26 cellular contexts compared by ENCODE assay signal in the genomic region with DNA sequence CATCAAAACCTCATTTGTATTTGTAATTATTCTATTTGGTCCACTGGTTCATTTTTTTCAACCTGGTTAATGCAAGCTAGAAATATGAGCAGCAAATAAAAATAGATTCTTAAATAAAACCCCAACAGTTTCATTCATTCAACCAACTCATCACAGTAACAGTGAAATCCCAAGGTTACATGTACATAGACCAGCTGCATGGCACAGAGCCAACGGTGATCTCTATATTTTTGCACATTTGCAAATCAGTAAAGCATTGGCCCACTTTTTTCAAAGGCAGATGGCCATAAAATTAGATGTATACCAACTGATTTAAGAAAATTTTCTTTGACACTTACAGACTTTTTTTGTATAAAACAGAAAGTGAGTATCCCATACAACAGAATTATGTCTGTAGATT. TPM values are rescaled to one million over a fixed set of nuclear protein-coding genes. Genes with fewer than 3 reads are reported as not detected.
DNase-seq lines count a peak whose midpoint lies in the region; ATAC-seq and TF ChIP-seq lines count a peak whose summit lies in the region.
"Had no signal": no experiment of that assay in that cellular context is flagged by ENCODE, and none has a peak within 500 bp of the region (broad histone marks: within the 10 kb centered on the region; RNA-seq: fewer than 3 reads in every experiment).

No MANE protein-coding gene starts in this region.

- H2BK20ac ChIP-seq in IMR-90 (ENCODE audit: low read depth, low read length), result 0 out of 2 replicates have a peak overlapping the region, but pooled peaks have one; percentile 2

- no peak overlapping the region for H2BK5ac ChIP-seq in IMR-90 (ENCODE audit: low read depth, low read length, poor library complexity, severe bottlenecking)

- H4K91ac ChIP-seq in IMR-90 (ENCODE audit: insufficient read depth, low read depth, low read length), result no peak overlapping the region

- H4K20me1 ChIP-seq in IMR-90 (ENCODE audit: insufficient read depth, low read length), result peaks cover 3% of the 10 kb centered on the region; the same call in 1 of the 2 replicates
- no peaks in the 10 kb centered on the region for H4K20me1 ChIP-seq in OCI-LY3 (ENCODE audit: insufficient read depth, low read length)
- H4K20me1 ChIP-seq in fibroblast of lung (ENCODE audit: control insufficient read depth, extremely low read depth, insufficient read depth, low read length), result no peaks in the 10 kb centered on the region

- no peak for TF ChIP-seq CTCF in IMR-90 (conservative IDR thresholded peaks at IDR 0.05; ENCODE audit: low read depth, low read length)
- TF ChIP-seq CTCF in OCI-LY3 (IDR thresholded peaks at IDR 0.05; ENCODE audit: low read depth, low read length), result no peak
- TF ChIP-seq CTCF in fibroblast of lung (conservative IDR thresholded peaks at IDR 0.05 in 1 of 2, IDR thresholded peaks at IDR 0.05 in 1 of 2; ENCODE audit: low read depth in 1 of 2, low read length in 2 of 2), result no peak
- no peak for TF ChIP-seq CTCF in CD14-positive monocyte (IDR thresholded peaks at IDR 0.05)

- BruUV-seq in IMR-90 (replicated peaks; lab: Mats Ljungman, UMichigan), result no TSS peak

- H3K36me3 ChIP-seq in IMR-90 (ENCODE audit: control insufficient read depth, insufficient read depth, low read length) (no peaks in the 10 kb centered on the region), OCI-LY3 (replicated peaks; ENCODE audit: low read depth, low read length) (no peaks in the 10 kb centered on the region), fibroblast of lung (ENCODE audit: control insufficient read depth, insufficient read depth, low read length) (no peaks in the 10 kb centered on the region)
- H3K36me3 ChIP-seq: MG63 had no signal

- no peak overlapping the region for H3K23ac ChIP-seq in IMR-90 (ENCODE audit: low read depth, low read length)

- no peak for TF ChIP-seq POLR2A in IMR-90 (IDR thresholded peaks at IDR 0.05; ENCODE audit: low read depth, low read length)

- peak; percentile 57 for DNase-seq in IMR-90
- DNase-seq in fibroblast of lung (ENCODE audit: low read depth in 2 of 2), result peak; percentile 4 to 77
- DNase-seq in smooth muscle cell of the brain vasculature (ENCODE audit: low read depth, low spot score), result peak; percentile 23
- DNase-seq in CD14-positive monocyte (ENCODE audit: low spot score), result no peak
- no peak for DNase-seq in cortex of kidney (lab: John Stamatoyannopoulos, UW)
- DNase-seq in AG08396 (ENCODE audit: low spot score), result no peak
- DNase-seq: activated naive CD4-positive, alpha-beta T cell treated with Interleukin-2 at 50 U/mL for 16 hours; activated T-cell treated with anti-CD3 and anti-CD28 coated beads, Interleukin-2, amount 50 U/mL, for 4 hours; AML-193; kidney glomerular epithelial cell; NCI-H146; NCI-H69; psoas muscle; stimulated activated CD4-positive, alpha-beta T cell treated with anti-CD3 and anti-CD28 coated beads, Interleukin-2, amount 100 ng/mL, for 48 hours; stimulated activated naive B cell treated with anti-CD40 and anti-IgM and Interleukin-4, amounts not matched to agents 10 μg/mL and 1 μg/mL and 100 μg/mL, for 72 hours had no signal

- peaks cover 4% of the 10 kb centered on the region; the same call in 1 of the 2 replicates for H3K9me3 ChIP-seq in IMR-90 (ENCODE audit: control insufficient read depth, insufficient read depth, low read length)
- peaks cover 9% of the 10 kb centered on the region; the same call in 1 of the 2 replicates for H3K9me3 ChIP-seq in OCI-LY3 (ENCODE audit: insufficient read depth, low read length)
- no peaks in the 10 kb centered on the region for H3K9me3 ChIP-seq in fibroblast of lung (ENCODE audit: control insufficient read depth, insufficient read depth, low read depth, low read length)

- H3K36me3 Mint-ChIP-seq in CD14-positive monocyte, result no peaks in the 10 kb centered on the region
- H3K36me3 Mint-ChIP-seq: stimulated activated naive B cell treated with anti-CD40 and anti-IgM and Interleukin-4, amounts not matched to agents 10 μg/mL and 1 μg/mL and 100 μg/mL, for 72 hours had no signal

- no peak overlapping the region for H2AFZ ChIP-seq in IMR-90 (replicated peaks; ENCODE audit: low read length, poor library complexity)
- no peak overlapping the region for H2AFZ ChIP-seq in OCI-LY3 (ENCODE audit: low read depth, low read length)
- no peak overlapping the region for H2AFZ ChIP-seq in fibroblast of lung (ENCODE audit: low read length)

- no peak overlapping the region for H3K4me2 ChIP-seq in IMR-90 (ENCODE audit: low read depth, low read length)
- H3K4me2 ChIP-seq in OCI-LY3 (ENCODE audit: low read length), result peak overlapping the region; percentile 25
- H3K4me2 ChIP-seq in fibroblast of lung (ENCODE audit: extremely low read depth, insufficient read depth, low read length), result no peak overlapping the region

- in situ Hi-C loops in IMR-90 (cut with MboI; ENCODE audit: low sequenced_read_pairs), result no loop called here

- no peak for TF ChIP-seq RAD21 in IMR-90 (IDR thresholded peaks at IDR 0.05; ENCODE audit: low read length)

- H3K27me3 Mint-ChIP-seq in CD14-positive monocyte (ENCODE audit: low read depth in 3 of 3), result peaks cover 0 to 5% (median 0%) of the 10 kb centered on the region in 3 donors

- H3K79me2 ChIP-seq in OCI-LY3 (ENCODE audit: low read length) (no peaks in the 10 kb centered on the region), fibroblast of lung (ENCODE audit: control insufficient read depth, insufficient read depth, low read length) (no peaks in the 10 kb centered on the region)

- H3K4me3 ChIP-seq in IMR-90 (ENCODE audit: insufficient read depth, low read depth, low read length) (no peak overlapping the region), OCI-LY3 (ENCODE audit: low read length) (no peak overlapping the region), fibroblast of lung (replicated peaks in 1 of 4; ENCODE audit: control extremely low read depth in 1 of 4, insufficient read depth in 1 of 4, low read depth in 3 of 4, low read length in 4 of 4) (no peak overlapping the region)
- H3K4me3 ChIP-seq: MG63, psoas muscle, skin epidermis had no signal

- no peak overlapping the region for H3K4me3 Mint-ChIP-seq in CD14-positive monocyte
- H3K4me3 Mint-ChIP-seq: activated T-cell treated with anti-CD3 and anti-CD28 coated beads, Interleukin-2, amount 50 U/mL, for 4 hours; stimulated activated naive B cell treated with anti-CD40 and anti-IgM and Interleukin-4, amounts not matched to agents 10 μg/mL and 1 μg/mL and 100 μg/mL, for 72 hours had no signal

- POLR2A ChIA-PET in IMR-90 (lab: Charles Lee; ENCODE audit: unreplicated experiment), result no interaction called here

- H3K27me3 ChIP-seq in IMR-90 (ENCODE audit: control insufficient read depth, insufficient read depth, low read length), result no peaks in the 10 kb centered on the region
- no peaks in the 10 kb centered on the region for H3K27me3 ChIP-seq in OCI-LY3 (ENCODE audit: low read depth, low read length)
- no peaks in the 10 kb centered on the region for H3K27me3 ChIP-seq in fibroblast of lung (ENCODE audit: control insufficient read depth, insufficient read depth, low read length)
- H3K27me3 ChIP-seq: MG63 had no signal

- H3K9ac ChIP-seq in IMR-90 (ENCODE audit: low read depth, low read length), result no peak overlapping the region
- no peak overlapping the region for H3K9ac ChIP-seq in OCI-LY3 (ENCODE audit: low read length)
- H3K9ac ChIP-seq in fibroblast of lung (ENCODE audit: insufficient read depth, low read length), result no peak overlapping the region

- no peak overlapping the region for H4K8ac ChIP-seq in IMR-90 (ENCODE audit: low read depth in 2 of 2, low read length in 2 of 2)

- no peak overlapping the region for H2BK15ac ChIP-seq in IMR-90 (ENCODE audit: low read depth, low read length)

- H3K14ac ChIP-seq in IMR-90 (replicated peaks; ENCODE audit: low read depth, low read length), result no peak overlapping the region

- H3K27ac ChIP-seq in IMR-90 (ENCODE audit: insufficient read depth, low read length) (no peak overlapping the region), OCI-LY3 (ENCODE audit: low read length) (peak overlapping the region; percentile 29), fibroblast of lung (ENCODE audit: insufficient read depth, low read length) (no peak overlapping the region)
- H3K27ac ChIP-seq: HL-60, skin epidermis had no signal

- CTCF ChIA-PET in IMR-90 (lab: Yijun Ruan, JAX), result no interaction called here

- no peak overlapping the region for H3K4ac ChIP-seq in IMR-90 (ENCODE audit: low read depth, low read length)

- no peak overlapping the region; the same call in 1 of the 2 replicates for H2BK120ac ChIP-seq in IMR-90 (ENCODE audit: low read depth, low read length)

- no peak for ATAC-seq in IMR-90 (ENCODE audit: low read depth)
- ATAC-seq: activated T-cell treated with anti-CD3 and anti-CD28 coated beads, Interleukin-2, amount 50 U/mL, for 4 hours; psoas muscle; Right ventricle myocardium inferior; stimulated activated naive B cell treated with anti-CD40 and anti-IgM and Interleukin-4, amounts not matched to agents 10 μg/mL and 1 μg/mL and 100 μg/mL, for 72 hours had no signal

- H3K9me3 Mint-ChIP-seq in CD14-positive monocyte, result peaks cover 6 to 15% (median 7%) of the 10 kb centered on the region in 7 donors
- H3K9me3 Mint-ChIP-seq: activated T-cell treated with anti-CD3 and anti-CD28 coated beads, Interleukin-2, amount 50 U/mL, for 4 hours; stimulated activated naive B cell treated with anti-CD40 and anti-IgM and Interleukin-4, amounts not matched to agents 10 μg/mL and 1 μg/mL and 100 μg/mL, for 72 hours had no signal

- H3K4me1 ChIP-seq in IMR-90 (ENCODE audit: control insufficient read depth, insufficient read depth, low read length), result peaks cover 13% of the 10 kb centered on the region
- H3K4me1 ChIP-seq in OCI-LY3 (ENCODE audit: low read length), result peaks cover 25% of the 10 kb centered on the region
- H3K4me1 ChIP-seq in fibroblast of lung (ENCODE audit: control insufficient read depth, extremely low read depth, insufficient read depth, low read length), result peaks cover 3% of the 10 kb centered on the region

- H4K5ac ChIP-seq in IMR-90 (ENCODE audit: low read depth, low read length), result peak overlapping the region; percentile 72; the same call in 1 of the 2 replicates

- intact Hi-C loops in IMR-90 (cut with micrococcal nuclease), result loop anchor here (5.0 kb wide), 2 partner anchors 157 to 487 kb away; no protein-coding TSS in a partner anchor
- intact Hi-C loops in CD14-positive monocyte (cut with micrococcal nuclease), result no loop called here

- no peaks in the 10 kb centered on the region for H3K4me1 Mint-ChIP-seq in CD14-positive monocyte

- dilution Hi-C loops in IMR-90 (cut with HindIII; ENCODE audit: low sequenced_read_pairs, unreplicated experiment), result no loop called here

- H3K18ac ChIP-seq in IMR-90 (ENCODE audit: low read depth, low read length), result peak overlapping the region; percentile 75; the same call in 1 of the 2 replicates

- H2AK5ac ChIP-seq in IMR-90 (ENCODE audit: low read depth, low read length), result no peak overlapping the region

- H2AK9ac ChIP-seq in IMR-90 (replicated peaks; ENCODE audit: low read depth, low read length, poor library complexity), result no peak overlapping the region

- no peak overlapping the region for H3K27ac Mint-ChIP-seq in CD14-positive monocyte
- H3K27ac Mint-ChIP-seq: stimulated activated naive B cell treated with anti-CD40 and anti-IgM and Interleukin-4, amounts not matched to agents 10 μg/mL and 1 μg/mL and 100 μg/mL, for 72 hours had no signal

- H3K56ac ChIP-seq in IMR-90 (ENCODE audit: extremely low read depth, insufficient read depth, low read length), result no peak overlapping the region

- peaks cover 7% of the 10 kb centered on the region for H3K9me1 ChIP-seq in IMR-90 (ENCODE audit: insufficient read depth, low read length)

- WGBS in IMR-90 (ENCODE audit: extremely low coverage in 2 of 2, insufficient read length in 1 of 2), 2 experiments, result no CpG with 5 or more reads among the region's 1 CpG

- no peaks in the 10 kb centered on the region for H3K79me1 ChIP-seq in IMR-90 (ENCODE audit: low read depth in 1 of 2, low read length in 2 of 2)

RNA-seq across cellular contexts. Expression of a gene that starts 49.3 kb away (rescaled TPM):
- total RNA-seq in IMR-90 (2012; rRNA removed) (not detected in 2 replicates), fibroblast of lung (not detected in 2 replicates)
- polyA plus RNA-seq in IMR-90 (2012; rRNA removed) (not detected in 2 replicates), fibroblast of lung (not detected in 2 replicates), CD14-positive monocyte (not detected)
- not detected in 2 replicates for polyA plus RNA-seq in IMR-90 (2012; cell fraction: cytosol; rRNA removed)
- not detected in 2 replicates for polyA plus RNA-seq in IMR-90 (2012; cell fraction: nucleus; rRNA removed; ENCODE audit: low replicate concordance)
- not detected in 2 replicates for polyA plus RNA-seq in fibroblast of lung (2012)
- polyA minus RNA-seq in fibroblast of lung (ENCODE audit: low replicate concordance), result not detected in 2 replicates
- total RNA-seq: activated CD8-positive, alpha-beta memory T cell treated with anti-CD3 and anti-CD28 coated beads for 36 hours; activated T-cell treated with anti-CD3 and anti-CD28 coated beads, Interleukin-2, amount 50 U/mL, for 4 hours; bronchial epithelial cell; dermis microvascular lymphatic vessel endothelial cell; glomerular endothelial cell; H4; mammary epithelial cell had no signal
- polyA plus RNA-seq: mammary epithelial cell had no signal

Comparison
In these comparisons a context has a peak if more than half of its experiments do, and no peak if none do; other contexts are left out.
1. DNase-seq: peak in IMR-90 (single experiment), fibroblast of lung (2 of 2) and smooth muscle cell of the brain vasculature (single experiment); none in CD14-positive monocyte (single experiment), cortex of kidney (single experiment) and AG08396 (single experiment).